Comparison of ENCODE assay signal across 14 cellular contexts in genomic region chr17:40607641-40608040, GRCh38.
A peak's percentile ranks its signal among the peaks of the same experiment; 100 is the strongest.
DNase-seq lines count a peak whose midpoint lies in the region; ATAC-seq lines count a peak whose summit lies in the region.
"Had no signal": no experiment of that assay in that cellular context is flagged by ENCODE, and none has a peak within 500 bp of the region (broad histone marks: within the 10 kb centered on the region; RNA-seq: fewer than 3 reads in every experiment).

No MANE protein-coding gene starts in this region.

- no peaks in the 10 kb centered on the region for H3K36me3 ChIP-seq in effector memory CD4-positive, alpha-beta T cell (ENCODE audit: control insufficient read depth, insufficient read depth, low read length)

- H3K4me3 ChIP-seq in effector memory CD4-positive, alpha-beta T cell (ENCODE audit: insufficient read depth, low read depth, low read length, poor library complexity, severe bottlenecking): no peak overlapping the region

- H3K4me1 Mint-ChIP-seq in activated T-cell treated with anti-CD3 and anti-CD28 coated beads, Interleukin-2, amount 50 U/mL, for 24 hours (ENCODE audit: low read depth): peaks cover 99% of the 10 kb centered on the region
- peaks cover 100% of the 10 kb centered on the region for H3K4me1 Mint-ChIP-seq in stimulated activated naive CD8-positive, alpha-beta T cell treated with anti-CD3 and anti-CD28 coated beads, Interleukin-15, Interleukin-2, amounts not matched to agents 100 ng/mL and 50 ng/mL, for 24 hours (ENCODE audit: low read depth)
- H3K4me1 Mint-ChIP-seq: nephron had no signal

- peaks cover 83% of the 10 kb centered on the region for H3K4me1 ChIP-seq in effector memory CD4-positive, alpha-beta T cell (ENCODE audit: control insufficient read depth, insufficient read depth, low read length, poor library complexity, severe bottlenecking)

- no peaks in the 10 kb centered on the region for H3K27me3 ChIP-seq in effector memory CD4-positive, alpha-beta T cell (replicated peaks; ENCODE audit: control insufficient read depth, insufficient read depth, low read length, poor library complexity, severe bottlenecking)

- H3K27ac Mint-ChIP-seq in activated T-cell treated with anti-CD3 and anti-CD28 coated beads, Interleukin-2, amount 50 U/mL, for 24 hours: peak overlapping the region; percentile 93
- peak overlapping the region; percentile 82 for H3K27ac Mint-ChIP-seq in stimulated activated naive CD8-positive, alpha-beta T cell treated with anti-CD3 and anti-CD28 coated beads, Interleukin-15, Interleukin-2, amounts not matched to agents 100 ng/mL and 50 ng/mL, for 24 hours
- H3K27ac Mint-ChIP-seq: nephron had no signal

- peaks cover under 1% of the 10 kb centered on the region for H3K36me3 Mint-ChIP-seq in activated T-cell treated with anti-CD3 and anti-CD28 coated beads, Interleukin-2, amount 50 U/mL, for 24 hours (ENCODE audit: low read depth)
- no peaks in the 10 kb centered on the region for H3K36me3 Mint-ChIP-seq in stimulated activated naive CD8-positive, alpha-beta T cell treated with anti-CD3 and anti-CD28 coated beads, Interleukin-15, Interleukin-2, amounts not matched to agents 100 ng/mL and 50 ng/mL, for 24 hours (ENCODE audit: low read depth)

- peak; percentile 54 for DNase-seq in activated CD4-positive, alpha-beta T cell treated with anti-CD3 and anti-CD28 coated beads for 48 hours
- DNase-seq in activated CD4-positive, alpha-beta T cell treated with anti-CD3 and anti-CD28 coated beads for 1 hour: no peak
- DNase-seq in activated T-cell treated with anti-CD3 and anti-CD28 coated beads, Interleukin-2, amount 50 U/mL, for 24 hours: no peak
- peak in 1 of 3 donors; percentile 34 for DNase-seq in effector memory CD4-positive, alpha-beta T cell
- no peak for DNase-seq in kidney glomerular epithelial cell (lab: John Stamatoyannopoulos, UW)
- DNase-seq: 8988T, aorta, NCI-H187 treated with DMSO at 0.1 percent for 48 hours, RPMI8226 had no signal

- H3K9me3 Mint-ChIP-seq in activated T-cell treated with anti-CD3 and anti-CD28 coated beads, Interleukin-2, amount 50 U/mL, for 24 hours: no peaks in the 10 kb centered on the region
- no peaks in the 10 kb centered on the region for H3K9me3 Mint-ChIP-seq in stimulated activated naive CD8-positive, alpha-beta T cell treated with anti-CD3 and anti-CD28 coated beads, Interleukin-15, Interleukin-2, amounts not matched to agents 100 ng/mL and 50 ng/mL, for 24 hours
- H3K9me3 Mint-ChIP-seq: nephron had no signal

- H3K4me3 Mint-ChIP-seq in activated T-cell treated with anti-CD3 and anti-CD28 coated beads, Interleukin-2, amount 50 U/mL, for 24 hours: peak overlapping the region; percentile 32
- peak overlapping the region; percentile 49 for H3K4me3 Mint-ChIP-seq in stimulated activated naive CD8-positive, alpha-beta T cell treated with anti-CD3 and anti-CD28 coated beads, Interleukin-15, Interleukin-2, amounts not matched to agents 100 ng/mL and 50 ng/mL, for 24 hours
- H3K4me3 Mint-ChIP-seq: nephron had no signal

- no peaks in the 10 kb centered on the region for H3K9me3 ChIP-seq in effector memory CD4-positive, alpha-beta T cell (ENCODE audit: control insufficient read depth, low read length)

- peak overlapping the region; percentile 99 for H3K27ac ChIP-seq in effector memory CD4-positive, alpha-beta T cell (ENCODE audit: insufficient read depth, low read length, poor library complexity, severe bottlenecking)

- H3K27me3 Mint-ChIP-seq in activated T-cell treated with anti-CD3 and anti-CD28 coated beads, Interleukin-2, amount 50 U/mL, for 24 hours: no peaks in the 10 kb centered on the region
- H3K27me3 Mint-ChIP-seq in stimulated activated naive CD8-positive, alpha-beta T cell treated with anti-CD3 and anti-CD28 coated beads, Interleukin-15, Interleukin-2, amounts not matched to agents 100 ng/mL and 50 ng/mL, for 24 hours: no peaks in the 10 kb centered on the region

- ATAC-seq in HG03520 (IDR thresholded peaks at IDR 0.05; ENCODE audit: unreplicated experiment): no peak
- no peak for ATAC-seq in HG03025 (IDR thresholded peaks at IDR 0.05; ENCODE audit: low FRiP score, unreplicated experiment)
- ATAC-seq: esophagus mucosa had no signal
